In genomic region chr11:125082611-125083311, GRCh38 we compare ENCODE assay signal across 16 cellular contexts. TPM values are rescaled to one million over a fixed set of nuclear protein-coding genes. Genes with fewer than 3 reads are reported as not detected.
DNase-seq lines count a peak whose midpoint lies in the region; ATAC-seq and TF ChIP-seq lines count a peak whose summit lies in the region.
"Had no signal": no experiment of that assay in that cellular context is flagged by ENCODE, and none has a peak within 500 bp of the region (broad histone marks: within the 10 kb centered on the region; RNA-seq: fewer than 3 reads in every experiment).

No MANE protein-coding gene starts in this region.

- H2BK15ac ChIP-seq in mesendoderm (replicated peaks; ENCODE audit: low read depth), result no peak overlapping the region

- H4K8ac ChIP-seq in mesendoderm (ENCODE audit: low read depth, low read length), result no peak overlapping the region

- peak; percentile 91 for DNase-seq in EL
- DNase-seq in Panc1 (ENCODE audit: low read depth, low spot score), result no peak
- DNase-seq in renal cortical epithelial cell (ENCODE audit: low read depth), result peak; percentile 64
- DNase-seq in mesendoderm, result no peak
- no peak for DNase-seq in GM03348 (ENCODE audit: low spot score)
- DNase-seq: activated T-cell treated with anti-CD3 and anti-CD28 coated beads, Interleukin-2, amount 50 U/mL, for 1 hour; cortex of kidney; DMS53; kidney; NCI-H510A treated with DMSO at 0.1 percent for 48 hours; stimulated activated CD8-positive, alpha-beta memory T cell treated with anti-CD3 and anti-CD28 coated beads, Interleukin-4, amount 100 ng/mL, for 48 hours; T-helper 2 cell had no signal

- intact Hi-C loops in Panc1 (cut with micrococcal nuclease; ENCODE audit: unreplicated experiment), result no loop called here

- WGBS in mesendoderm (ENCODE audit: extremely low coverage, insufficient coverage, low lambda C conversion rate), result no CpG with 5 or more reads among the region's 10 CpGs

- no peak overlapping the region for H2BK5ac ChIP-seq in mesendoderm (ENCODE audit: low read length)

- H3K36me3 ChIP-seq in Panc1 (ENCODE audit: control insufficient read depth, insufficient read depth, low read length), result no peaks in the 10 kb centered on the region
- no peaks in the 10 kb centered on the region for H3K36me3 ChIP-seq in mesendoderm (ENCODE audit: control insufficient read depth, insufficient read depth, low read length)
- H3K36me3 ChIP-seq: prostate gland had no signal

- H3K79me2 ChIP-seq in mesendoderm (ENCODE audit: control insufficient read depth, insufficient read depth, low read length), result no peaks in the 10 kb centered on the region

- H3K4me1 ChIP-seq in Panc1 (ENCODE audit: control insufficient read depth, insufficient read depth, low read length), result no peaks in the 10 kb centered on the region
- H3K4me1 ChIP-seq in mesendoderm (ENCODE audit: control insufficient read depth, low read depth, low read length), result peaks cover 2% of the 10 kb centered on the region
- H3K4me1 ChIP-seq: prostate gland had no signal

- ATAC-seq in Panc1 (peak; percentile 50), esophagus mucosa (peak; percentile 98), GM19324 (IDR thresholded peaks at IDR 0.05; ENCODE audit: low FRiP score, unreplicated experiment) (no peak)
- ATAC-seq in activated CD4-positive, CD25-positive, alpha-beta regulatory T cell treated with anti-CD3 and anti-CD28 coated beads, Interleukin-2, amount 50 U/mL, for 24 hours, result no peak

- no peak overlapping the region for H3K23ac ChIP-seq in mesendoderm (ENCODE audit: low read length)

- H3K9ac ChIP-seq in mesendoderm (ENCODE audit: low read length), result no peak overlapping the region

- CTCF ChIA-PET in Panc1 (lab: Charles Lee), result interaction anchor here (0.5 to 1.0 kb wide), 2 partner anchors 8 to 59 kb away, joined by 3 to 4 read pairs; no protein-coding TSS in a partner anchor

- no peak overlapping the region for H2AK5ac ChIP-seq in mesendoderm (ENCODE audit: low read length)

- in situ Hi-C loops in Panc1 (cut with HindIII; ENCODE audit: low pct_unique_long_range_greater_than_20kb, low sequenced_read_pairs), result no loop called here

- H3K27ac ChIP-seq in Panc1 (ENCODE audit: low read length) (no peak overlapping the region), mesendoderm (ENCODE audit: low read depth, low read length) (no peak overlapping the region)
- H3K27ac ChIP-seq: prostate gland had no signal

- no peaks in the 10 kb centered on the region for H3K9me3 ChIP-seq in Panc1 (ENCODE audit: control insufficient read depth, insufficient read depth, low read depth, low read length)
- H3K9me3 ChIP-seq: prostate gland had no signal

- POLR2A ChIA-PET in Panc1 (lab: Charles Lee), result interaction anchor here (0.6 kb wide), 1 partner anchor 25 kb away, joined by 3 read pairs; no protein-coding TSS in a partner anchor

- H3K79me1 ChIP-seq in mesendoderm (ENCODE audit: low read length), result no peaks in the 10 kb centered on the region

- BruUV-seq in Panc1 (replicated peaks; lab: Mats Ljungman, UMichigan), result no TSS peak

- H3K18ac ChIP-seq in mesendoderm (ENCODE audit: low read length), result no peak overlapping the region

- TF ChIP-seq CTCF in Panc1 (IDR thresholded peaks at IDR 0.05), result no peak

- no peak overlapping the region for H3K56ac ChIP-seq in mesendoderm (ENCODE audit: low read length)

- H3K4ac ChIP-seq in mesendoderm (ENCODE audit: low read depth, low read length), result no peak overlapping the region

- H4K5ac ChIP-seq in mesendoderm (ENCODE audit: low read length), result no peak overlapping the region

- no peak overlapping the region for H3K4me2 ChIP-seq in mesendoderm (ENCODE audit: low read length)

- H3K4me3 ChIP-seq in Panc1 (ENCODE audit: low read depth in 2 of 2, low read length in 2 of 2), result no peak overlapping the region
- H3K4me3 ChIP-seq in mesendoderm (ENCODE audit: low read length), result no peak overlapping the region
- H3K4me3 ChIP-seq: prostate gland had no signal

- H2BK120ac ChIP-seq in mesendoderm (ENCODE audit: low read depth, low read length), result no peak overlapping the region

- H3K27me3 ChIP-seq in Panc1 (ENCODE audit: control insufficient read depth, insufficient read depth, low read length), result no peaks in the 10 kb centered on the region
- H3K27me3 ChIP-seq in mesendoderm (ENCODE audit: insufficient read depth, low read length, poor library complexity), result no peaks in the 10 kb centered on the region

RNA-seq across cellular contexts. Expression of gene SLC37A2, which starts 19.7 kb away (rescaled TPM):
- total RNA-seq in Panc1 (2021; ENCODE audit: unreplicated experiment) (0.23 TPM), esophagus mucosa (15.5 TPM), renal cortical epithelial cell (0.45 and 2.6 TPM in 2 replicates)
- 0.23 TPM for polyA plus RNA-seq in Panc1 (2012; ENCODE audit: insufficient read length)
- polyA plus RNA-seq in mesendoderm (2013, experiment 1 of 2), result 0.14 TPM
- polyA plus RNA-seq in mesendoderm (2013, experiment 2 of 2), result 0.21 TPM

RNA-seq across cellular contexts. Expression of gene TMEM218, which starts 28.7 kb away (rescaled TPM):
- total RNA-seq in Panc1 (2021; ENCODE audit: unreplicated experiment) (26.8 TPM), esophagus mucosa (14.3 TPM), renal cortical epithelial cell (16.1 and 27.0 TPM in 2 replicates)
- polyA plus RNA-seq in Panc1 (2012; ENCODE audit: insufficient read length), result 29.3 TPM
- polyA plus RNA-seq in mesendoderm (2013, experiment 1 of 2), result 9.3 TPM
- 9.7 TPM for polyA plus RNA-seq in mesendoderm (2013, experiment 2 of 2)

Comparison
In these comparisons a context has a peak if more than half of its experiments do, and no peak if none do; other contexts are left out.
1. DNase-seq: peak in EL (single experiment) and renal cortical epithelial cell (single experiment); none in Panc1 (single experiment), mesendoderm (single experiment) and GM03348 (single experiment).
2. ATAC-seq: peak in Panc1 (single experiment) and esophagus mucosa (single experiment); none in activated CD4-positive, CD25-positive, alpha-beta regulatory T cell treated with anti-CD3 and anti-CD28 coated beads, Interleukin-2, amount 50 U/mL, for 24 hours (0 of 2) and GM19324 (single experiment).